8 cellular contexts compared by ENCODE assay signal in genomic region chr18:31943895-31944816, GRCh38. TPM values are rescaled to one million over a fixed set of nuclear protein-coding genes. Genes with fewer than 3 reads are reported as not detected.
DNase-seq lines count a peak whose midpoint lies in the region; ATAC-seq, FAIRE-seq and TF ChIP-seq lines count a peak whose summit lies in the region.

No MANE protein-coding gene starts in this region.

- CTCF ChIA-PET in HepG2 (lab: Yijun Ruan, JAX; ENCODE audit: low intra/inter-chr PET ratio, low total read pairs) = no interaction called here

- peak overlapping the region; percentile 83 for H3K27ac Mint-ChIP-seq in activated T-cell treated with anti-CD3 and anti-CD28 coated beads, Interleukin-2, amount 50 U/mL, for 72 hours

- H3K9me3 ChIP-seq in ascending aorta = no peaks in the 10 kb centered on the region
- no peaks in the 10 kb centered on the region for H3K9me3 ChIP-seq in HepG2 (ENCODE audit: low read length)
- no peaks in the 10 kb centered on the region for H3K9me3 ChIP-seq in tibial nerve

- H3K4me3 ChIP-seq in ascending aorta (peak overlapping the region; percentile 87 to 95), HepG2 (replicated peaks in 1 of 3; ENCODE audit: insufficient read depth in 1 of 3, low read depth in 2 of 3, low read length in 3 of 3) (peak overlapping the region; percentile 61 to 89 (median 65)), tibial nerve (peak overlapping the region; percentile 72 to 97 (median 86))

- no peaks in the 10 kb centered on the region for H3K27me3 Mint-ChIP-seq in activated T-cell treated with anti-CD3 and anti-CD28 coated beads, Interleukin-2, amount 50 U/mL, for 72 hours (ENCODE audit: low read depth)

- H4K20me1 ChIP-seq in HepG2 (ENCODE audit: insufficient read depth, low read length) = no peaks in the 10 kb centered on the region; the same call in 1 of the 2 replicates

- H3K9me3 Mint-ChIP-seq in activated T-cell treated with anti-CD3 and anti-CD28 coated beads, Interleukin-2, amount 50 U/mL, for 72 hours = no peaks in the 10 kb centered on the region

- in situ Hi-C loops in HepG2 (cut with HindIII; ENCODE audit: extremely low pct_ligation_motif_present, low pct_unique_long_range_greater_than_20kb) = no loop called here

- no peak overlapping the region for H2AFZ ChIP-seq in HepG2 (ENCODE audit: low read length)

- no TSS peak for BruUV-seq in HepG2 (replicated peaks; lab: Mats Ljungman, UMichigan)

- no peaks in the 10 kb centered on the region for H3K36me3 Mint-ChIP-seq in activated T-cell treated with anti-CD3 and anti-CD28 coated beads, Interleukin-2, amount 50 U/mL, for 72 hours (ENCODE audit: insufficient read depth in 2 of 2)

- peak overlapping the region; percentile 99 for H3K4me2 ChIP-seq in HepG2 (ENCODE audit: low read depth, low read length)

- TF ChIP-seq POLR2A in HepG2 (IDR thresholded peaks at IDR 0.05; ENCODE audit: insufficient read depth in 1 of 2, low read depth in 2 of 2, low read length in 2 of 2) (no peak), tibial nerve (IDR thresholded peaks at IDR 0.05) (no peak)

- H3K9ac ChIP-seq in HepG2 (ENCODE audit: insufficient read depth, low read depth, low read length) = peak overlapping the region; percentile 89

- H3K27me3 ChIP-seq in ascending aorta = no peaks in the 10 kb centered on the region
- H3K27me3 ChIP-seq in HepG2 (ENCODE audit: control insufficient read depth in 1 of 2, insufficient read depth in 2 of 2, low read length in 2 of 2) = no peaks in the 10 kb centered on the region; a peak in 1 of 5 replicates
- H3K27me3 ChIP-seq in tibial nerve = no peaks in the 10 kb centered on the region

- peaks cover 3 to 10% of the 10 kb centered on the region in 2 donors for H3K4me1 ChIP-seq in ascending aorta
- H3K4me1 ChIP-seq in HepG2 (ENCODE audit: insufficient read depth, low read length) = peaks cover 51% of the 10 kb centered on the region
- H3K4me1 ChIP-seq in tibial nerve = peaks cover 0 to 38% (median 23%) of the 10 kb centered on the region in 4 donors

- 27% methylated on average over 15 of the region's 15 CpGs for WGBS in HepG2 (ENCODE audit: low lambda C conversion rate)
- WGBS in tibial nerve, 2 donors = 16 to 17% methylated on average over 15 of the region's 15 CpGs

- intact Hi-C loops in ascending aorta (cut with DNase I) = loop anchor here (1.0 to 5.0 kb wide), 3 partner anchors 148 to 528 kb away; partner anchors contain the start of gene GAREM1
- intact Hi-C loops in HepG2 (cut with micrococcal nuclease; ENCODE audit: unreplicated experiment) = loop anchor here (2.0 to 10.0 kb wide), 2 partner anchors 33 to 109 kb away; no protein-coding TSS in a partner anchor
- intact Hi-C loops in left colon (cut with DNase I, micrococcal nuclease) = loop anchor here in 1 of 2 donors (10.0 kb wide), 1 partner anchor 151 kb away; the partner anchor contains the start of gene RNF138

- H3K79me2 ChIP-seq in HepG2 (ENCODE audit: insufficient read depth, low read length) = peaks cover 33% of the 10 kb centered on the region

- peaks cover 43% of the 10 kb centered on the region for H3K4me1 Mint-ChIP-seq in activated T-cell treated with anti-CD3 and anti-CD28 coated beads, Interleukin-2, amount 50 U/mL, for 72 hours (ENCODE audit: low read depth)

- no peak for TF ChIP-seq RAD21 in HepG2 (CRISPR knock-in tag; IDR thresholded peaks at IDR 0.05)

- no peak for TF ChIP-seq EP300 in HepG2 (IDR thresholded peaks at IDR 0.05; ENCODE audit: low read depth in 2 of 2, low read length in 2 of 2)
- no peak for TF ChIP-seq EP300 in HepG2 (CRISPR knock-in tag; IDR thresholded peaks at IDR 0.05; ENCODE audit: borderline replicate concordance)
- TF ChIP-seq EP300 in tibial nerve (IDR thresholded peaks at IDR 0.05) = no peak

- no peak for ATAC-seq in activated T-cell treated with anti-CD3 and anti-CD28 coated beads, Interleukin-2, amount 50 U/mL, for 72 hours (replicated peaks in 1 of 2)
- ATAC-seq in HepG2 (no peak), left colon (no peak), GM19395 (IDR thresholded peaks at IDR 0.05; ENCODE audit: unreplicated experiment) (no peak)

- DNase-seq in activated T-cell treated with anti-CD3 and anti-CD28 coated beads, Interleukin-2, amount 50 U/mL, for 72 hours = no peak
- DNase-seq in activated T-cell treated with anti-CD3 and anti-CD28 coated beads, Interleukin-2, amount 50 U/mL, for 1 hour = no peak
- DNase-seq in ascending aorta (ENCODE audit: low spot score in 2 of 2) (no peak), HepG2 (ENCODE audit: low spot score) (no peak), tibial nerve (ENCODE audit: low spot score in 2 of 2) (no peak), left colon (no peak), H4 (ENCODE audit: low spot score) (no peak)

- TF ChIP-seq CTCF in ascending aorta (IDR thresholded peaks at IDR 0.05) = no peak
- TF ChIP-seq CTCF in HepG2 (CRISPR knock-in tag; IDR thresholded peaks at IDR 0.05) = no peak
- no peak for TF ChIP-seq CTCF in tibial nerve (IDR thresholded peaks at IDR 0.05)

- FAIRE-seq in HepG2 (lab: Jason Lieb, UNC) = no peak

- H3K36me3 ChIP-seq in ascending aorta (no peaks in the 10 kb centered on the region), HepG2 (replicated peaks in 1 of 2; ENCODE audit: control insufficient read depth in 1 of 2, insufficient read depth in 2 of 2, low read length in 2 of 2) (no peaks in the 10 kb centered on the region), tibial nerve (no peaks in the 10 kb centered on the region)

- POLR2A ChIA-PET in HepG2 (lab: Yijun Ruan, JAX) = interaction anchor here (0.7 to 4.3 kb wide), 6 partner anchors 9 to 739 kb away, joined by 4 to 63 read pairs (median 5); partner anchors contain the start of gene RNF125

- H3K27ac ChIP-seq in ascending aorta (peak overlapping the region in 1 of 2 donors; percentile 69), HepG2 (ENCODE audit: extremely low read length, insufficient read depth, low read length) (peak overlapping the region; percentile 91), tibial nerve (peak overlapping the region in 3 of 4 donors; percentile 65 to 91 (median 70))

- H3K4me3 Mint-ChIP-seq in activated T-cell treated with anti-CD3 and anti-CD28 coated beads, Interleukin-2, amount 50 U/mL, for 72 hours = peak overlapping the region; percentile 96 to 97

TF ChIP-seq in HepG2, 621 proteins besides CTCF, POLR2A, EP300 and RAD21 (continues in another document):
- TF ChIP-seq TCF7 (IDR thresholded peaks at IDR 0.05; ENCODE audit: low read depth) (peak; percentile 31; the same call in 1 of the 2 replicates), MNT (IDR thresholded peaks at IDR 0.05) (no peak), MYPOP (CRISPR knock-in tag; IDR thresholded peaks at IDR 0.05) (0 out of 2 replicates have a peak, but pooled peaks have one; percentile 1), NR2F1 (CRISPR knock-in tag; IDR thresholded peaks at IDR 0.05) (0 out of 4 replicates have a peak, but pooled peaks of 1 of the 2 experiments have one; percentile 9)

RNA-seq across cellular contexts. Expression of gene TRAPPC8, which starts 1.2 kb away (rescaled TPM):
- 10 to 100 TPM; 39.1 to 40.9 TPM for total RNA-seq in activated T-cell treated with anti-CD3 and anti-CD28 coated beads, Interleukin-2, amount 50 U/mL, for 72 hours
- total RNA-seq in ascending aorta (6.8 TPM), HepG2 (2016; rRNA removed; fragmentation: Illumina TruSeq; extraction: Trizol) (34.6 and 45.0 TPM in 2 replicates), tibial nerve (10 to 100 TPM; 25.3 to 51.6 (median 37.5) TPM), left colon (10 to 100 TPM; 47.1 to 48.1 TPM)
- total RNA-seq in HepG2 (2016; cell fraction: cytosol; rRNA removed; fragmentation: Illumina TruSeq; extraction: Trizol; ENCODE audit: low read depth) = 8.7 and 10.0 TPM in 2 replicates
- total RNA-seq in HepG2 (2016; cell fraction: insoluble cytoplasmic fraction; rRNA removed; fragmentation: Illumina TruSeq; extraction: Trizol) = 31.8 and 46.7 TPM in 2 replicates
- total RNA-seq in HepG2 (2016; cell fraction: membrane; rRNA removed; fragmentation: Illumina TruSeq; extraction: Trizol) = 13.8 and 16.5 TPM in 2 replicates
- 35.1 and 38.8 TPM in 2 replicates for total RNA-seq in HepG2 (2016; cell fraction: nucleus; rRNA removed; fragmentation: Illumina TruSeq; extraction: Trizol)
- polyA plus RNA-seq in HepG2 (2011; rRNA removed) = 38.8 and 50.8 TPM in 2 replicates
- polyA plus RNA-seq in HepG2 (2011; cell fraction: cytosol; rRNA removed) = 17.0 and 26.8 TPM in 2 replicates
- 35.2 and 47.9 TPM in 2 replicates for polyA plus RNA-seq in HepG2 (2011; cell fraction: nucleus; rRNA removed)
- 16.7 and 19.4 TPM in 2 replicates for polyA plus RNA-seq in HepG2 (2012)
- 0.72 and 1.8 TPM in 2 replicates for polyA plus RNA-seq in HepG2 (2016; cell fraction: cytosol; fragmentation: Illumina TruSeq; extraction: Trizol; ENCODE audit: low read depth)
- 23.4 and 25.5 TPM in 2 replicates for polyA plus RNA-seq in HepG2 (2016; cell fraction: insoluble cytoplasmic fraction; fragmentation: Illumina TruSeq; extraction: Trizol; ENCODE audit: low read depth)
- polyA plus RNA-seq in HepG2 (2016; cell fraction: membrane; fragmentation: Illumina TruSeq; extraction: Trizol; ENCODE audit: low read depth) = 3.3 and 3.4 TPM in 2 replicates
- 42.0 and 43.4 TPM in 2 replicates for polyA plus RNA-seq in HepG2 (2016; cell fraction: nucleus; fragmentation: Illumina TruSeq; extraction: Trizol; ENCODE audit: insufficient read depth, low read depth)
- 50.6 and 78.7 TPM in 2 replicates for polyA minus RNA-seq in HepG2 (2011; rRNA and poly(A)+ RNA removed; ENCODE audit: low replicate concordance)
- 19.3 and 20.6 TPM in 2 replicates for polyA minus RNA-seq in HepG2 (2011; cell fraction: cytosol; rRNA and poly(A)+ RNA removed)
- 71.1 and 78.2 TPM in 2 replicates for polyA minus RNA-seq in HepG2 (2011; cell fraction: nucleus; rRNA and poly(A)+ RNA removed)
- 18.9 and 24.3 TPM in 2 replicates for total RNA-seq in H4 (2014; rRNA removed; shearing (Covaris generic))
